In genomic region chr3:192514081-192514753, GRCh38 we compare ENCODE assay signal across 8 cellular contexts.
A peak's percentile ranks its signal among the peaks of the same experiment; 100 is the strongest.
DNase-seq lines count a peak whose midpoint lies in the region; ATAC-seq and TF ChIP-seq lines count a peak whose summit lies in the region.

No MANE protein-coding gene starts in this region.

- no TSS peak for BruUV-seq in mammary epithelial cell (replicated peaks; lab: Mats Ljungman, UMichigan)

- WGBS in mammary epithelial cell (ENCODE audit: low coverage, missing lambda C conversion rate), result 17% methylated on average over 6 of the region's 39 CpGs

- peaks cover 23% of the 10 kb centered on the region for H3K27me3 Mint-ChIP-seq in memory B cell
- H3K27me3 Mint-ChIP-seq in activated CD4-positive, alpha-beta T cell treated with anti-CD3 and anti-CD28 coated beads, Interleukin-2, amount 10 ng/mL, durations not matched to agents 7 days and 5 days, result peaks cover 36% of the 10 kb centered on the region

- dilution Hi-C loops in mammary epithelial cell (cut with HindIII; ENCODE audit: low sequenced_read_pairs), result no loop called here

- POLR2A ChIA-PET in activated CD4-positive, alpha-beta T cell treated with anti-CD3 and anti-CD28 coated beads, Interleukin-2, amount 10 ng/mL, durations not matched to agents 7 days and 5 days (lab: Charles Lee), result no interaction called here

- no peaks in the 10 kb centered on the region for H4K20me1 ChIP-seq in mammary epithelial cell (ENCODE audit: insufficient read depth, low read length)

- no peaks in the 10 kb centered on the region for H3K79me2 ChIP-seq in mammary epithelial cell (ENCODE audit: insufficient read depth, low read length)

- peaks cover 19% of the 10 kb centered on the region for H3K27me3 ChIP-seq in mammary epithelial cell (ENCODE audit: insufficient read depth, low read length)

- peak overlapping the region; percentile 44 for H2AFZ ChIP-seq in mammary epithelial cell (ENCODE audit: low read depth, low read length)

- in situ Hi-C loops in ACHN (cut with HindIII; ENCODE audit: low pct_ligation_motif_present, low pct_unique_long_range_greater_than_20kb, low sequenced_read_pairs) (no loop called here), mammary epithelial cell (cut with MboI; ENCODE audit: low sequenced_read_pairs in 2 of 2) (no loop called here)

- TF ChIP-seq CTCF in mammary epithelial cell (conservative IDR thresholded peaks at IDR 0.05 in 1 of 2, IDR thresholded peaks at IDR 0.05 in 1 of 2; ENCODE audit: extremely low read depth in 1 of 2, insufficient read depth in 1 of 2, low read depth in 1 of 2, low read length in 2 of 2), result no peak

- no peaks in the 10 kb centered on the region for H3K36me3 ChIP-seq in mammary epithelial cell (ENCODE audit: insufficient read depth, low read length)

- no peaks in the 10 kb centered on the region for H3K9me3 ChIP-seq in mammary epithelial cell (replicated peaks; ENCODE audit: insufficient read depth, low read length)

- intact Hi-C loops in mammary epithelial cell (cut with micrococcal nuclease), result no loop called here

- H3K36me3 Mint-ChIP-seq in memory B cell, result no peaks in the 10 kb centered on the region
- H3K36me3 Mint-ChIP-seq in activated CD4-positive, alpha-beta T cell treated with anti-CD3 and anti-CD28 coated beads, Interleukin-2, amount 10 ng/mL, durations not matched to agents 7 days and 5 days (ENCODE audit: low read depth), result no peaks in the 10 kb centered on the region

- no peak overlapping the region for H3K9ac ChIP-seq in mammary epithelial cell (ENCODE audit: insufficient read depth, low read length)

- peak overlapping the region; percentile 75 for H3K4me3 Mint-ChIP-seq in memory B cell
- H3K4me3 Mint-ChIP-seq in activated CD4-positive, alpha-beta T cell treated with anti-CD3 and anti-CD28 coated beads, Interleukin-2, amount 10 ng/mL, durations not matched to agents 7 days and 5 days, result no peak overlapping the region

- CTCF ChIA-PET in mammary epithelial cell (lab: Charles Lee; ENCODE audit: low non-redundant PET), result no interaction called here
- CTCF ChIA-PET in activated CD4-positive, alpha-beta T cell treated with anti-CD3 and anti-CD28 coated beads, Interleukin-2, amount 10 ng/mL, durations not matched to agents 7 days and 5 days (lab: Charles Lee), result no interaction called here

- no peak overlapping the region for H3K27ac Mint-ChIP-seq in memory B cell
- no peak overlapping the region for H3K27ac Mint-ChIP-seq in activated CD4-positive, alpha-beta T cell treated with anti-CD3 and anti-CD28 coated beads, Interleukin-2, amount 10 ng/mL, durations not matched to agents 7 days and 5 days

- no peaks in the 10 kb centered on the region for H3K9me3 Mint-ChIP-seq in memory B cell
- no peaks in the 10 kb centered on the region for H3K9me3 Mint-ChIP-seq in activated CD4-positive, alpha-beta T cell treated with anti-CD3 and anti-CD28 coated beads, Interleukin-2, amount 10 ng/mL, durations not matched to agents 7 days and 5 days

- H3K4me1 ChIP-seq in mammary epithelial cell (ENCODE audit: insufficient read depth, low read length), result peaks cover 11% of the 10 kb centered on the region

- no peak overlapping the region for H3K27ac ChIP-seq in mammary epithelial cell (ENCODE audit: insufficient read depth, low read depth, low read length)

- no peak overlapping the region for H3K4me3 ChIP-seq in Jurkat, Clone E6-1 (ENCODE audit: low read length)
- peak overlapping the region in 2 of 3 experiments; percentile 6 to 24 for H3K4me3 ChIP-seq in mammary epithelial cell (replicated peaks in 1 of 3; ENCODE audit: insufficient read depth in 1 of 3, low read depth in 2 of 3, low read length in 3 of 3)

- peaks cover 4% of the 10 kb centered on the region for H3K4me1 Mint-ChIP-seq in memory B cell
- H3K4me1 Mint-ChIP-seq in activated CD4-positive, alpha-beta T cell treated with anti-CD3 and anti-CD28 coated beads, Interleukin-2, amount 10 ng/mL, durations not matched to agents 7 days and 5 days, result no peaks in the 10 kb centered on the region

- DNase-seq in ACHN (peak; percentile 55), mammary epithelial cell (peak; percentile 3), memory B cell (ENCODE audit: low spot score in 2 of 2) (no peak), NCI-H1048 (lab: John Stamatoyannopoulos, UW) (no peak), cerebellar nuclear complex (lab: John Stamatoyannopoulos, UW) (no peak)
- DNase-seq in Jurkat, Clone E6-1 (ENCODE audit: low read depth, low spot score), result peak; percentile 2
- DNase-seq in activated CD4-positive, alpha-beta T cell treated with anti-CD3 and anti-CD28 coated beads, Interleukin-2, amount 10 ng/mL, durations not matched to agents 7 days and 5 days, result no peak

- ATAC-seq in memory B cell (ENCODE audit: low read depth) (no peak), GM21381 (IDR thresholded peaks at IDR 0.05; ENCODE audit: unreplicated experiment) (no peak)

- peak overlapping the region; percentile 69 for H3K4me2 ChIP-seq in mammary epithelial cell (ENCODE audit: insufficient read depth, low read depth, low read length)

Comparison
In these comparisons a context has a peak if more than half of its experiments do, and no peak if none do; other contexts are left out.
1. DNase-seq: peak in ACHN (single experiment), Jurkat, Clone E6-1 (single experiment) and mammary epithelial cell (single experiment); none in memory B cell (0 of 2), NCI-H1048 (single experiment), cerebellar nuclear complex (0 of 2) and activated CD4-positive, alpha-beta T cell treated with anti-CD3 and anti-CD28 coated beads, Interleukin-2, amount 10 ng/mL, durations not matched to agents 7 days and 5 days (single experiment).